In genomic region chr15:68316061-68316804, GRCh38 we compare ENCODE assay signal across 9 cellular contexts. TPM values are rescaled to one million over a fixed set of nuclear protein-coding genes. Genes with fewer than 3 reads are reported as not detected.
DNase-seq lines count a peak whose midpoint lies in the region; ATAC-seq and TF ChIP-seq lines count a peak whose summit lies in the region.
"Had no signal": no experiment of that assay in that cellular context is flagged by ENCODE, and none has a peak within 500 bp of the region (broad histone marks: within the 10 kb centered on the region; RNA-seq: fewer than 3 reads in every experiment).

No MANE protein-coding gene starts in this region.

- H3K9me3 ChIP-seq in IMR-90 (ENCODE audit: control insufficient read depth, insufficient read depth, low read length) = no peaks in the 10 kb centered on the region

- TF ChIP-seq POLR2A in IMR-90 (IDR thresholded peaks at IDR 0.05; ENCODE audit: low read depth, low read length) = no peak

- no peak overlapping the region for H2BK20ac ChIP-seq in IMR-90 (ENCODE audit: low read depth, low read length)

- no peak overlapping the region for H3K4me3 Mint-ChIP-seq in nephron progenitor cell
- H3K4me3 Mint-ChIP-seq: central memory CD8-positive, alpha-beta T cell had no signal

- 85% methylated on average over 8 of the region's 17 CpGs; no CpG with 5 or more reads in 1 of the 2 experiments for WGBS in IMR-90 (ENCODE audit: extremely low coverage in 2 of 2, insufficient read length in 1 of 2), 2 experiments

- dilution Hi-C loops in IMR-90 (cut with HindIII; ENCODE audit: low sequenced_read_pairs, unreplicated experiment) = no loop called here

- H3K36me3 Mint-ChIP-seq in nephron progenitor cell (ENCODE audit: low read depth) = no peaks in the 10 kb centered on the region

- peaks cover 7% of the 10 kb centered on the region; the same call in 1 of the 2 replicates for H3K36me3 ChIP-seq in IMR-90 (ENCODE audit: control insufficient read depth, insufficient read depth, low read length)

- no peak overlapping the region for H3K4me3 ChIP-seq in IMR-90 (ENCODE audit: insufficient read depth, low read depth, low read length)
- H3K4me3 ChIP-seq in cardiac fibroblast (replicated peaks in 1 of 2; ENCODE audit: low read depth in 2 of 2, low read length in 2 of 2) = no peak overlapping the region

- no peak overlapping the region for H4K5ac ChIP-seq in IMR-90 (ENCODE audit: low read depth, low read length)

- H4K8ac ChIP-seq in IMR-90 (ENCODE audit: low read depth in 2 of 2, low read length in 2 of 2) = no peak overlapping the region

- H2BK5ac ChIP-seq in IMR-90 (ENCODE audit: low read depth, low read length, poor library complexity, severe bottlenecking) = no peak overlapping the region

- no peak overlapping the region for H2BK120ac ChIP-seq in IMR-90 (ENCODE audit: low read depth, low read length)

- in situ Hi-C loops in IMR-90 (cut with MboI; ENCODE audit: low sequenced_read_pairs) = no loop called here

- POLR2A ChIA-PET in IMR-90 (lab: Charles Lee; ENCODE audit: unreplicated experiment) = no interaction called here

- peaks cover 3% of the 10 kb centered on the region for H3K4me1 ChIP-seq in IMR-90 (ENCODE audit: control insufficient read depth, insufficient read depth, low read length)

- peaks cover 39% of the 10 kb centered on the region for H3K4me1 Mint-ChIP-seq in nephron progenitor cell
- H3K4me1 Mint-ChIP-seq: central memory CD8-positive, alpha-beta T cell had no signal

- no peak overlapping the region for H3K27ac ChIP-seq in IMR-90 (ENCODE audit: insufficient read depth, low read length)

- H3K56ac ChIP-seq in IMR-90 (ENCODE audit: extremely low read depth, insufficient read depth, low read length) = no peak overlapping the region

- H3K9me1 ChIP-seq in IMR-90 (ENCODE audit: insufficient read depth, low read length) = peaks cover 5% of the 10 kb centered on the region; the same call in 1 of the 2 replicates

- H3K14ac ChIP-seq in IMR-90 (replicated peaks; ENCODE audit: low read depth, low read length) = no peak overlapping the region

- CTCF ChIA-PET in IMR-90 (lab: Yijun Ruan, JAX) = interaction anchor here (1.2 kb wide), 1 partner anchor 10 kb away, joined by 3 read pairs; no protein-coding TSS in a partner anchor

- peaks cover 22% of the 10 kb centered on the region for H3K27me3 Mint-ChIP-seq in nephron progenitor cell (ENCODE audit: low read depth, poor library complexity)

- peak overlapping the region; percentile 56 for H2AK5ac ChIP-seq in IMR-90 (ENCODE audit: low read depth, low read length)

- no peak overlapping the region for H3K27ac Mint-ChIP-seq in nephron progenitor cell

- DNase-seq in ELR (ENCODE audit: low read depth) (peak; percentile 17), IMR-90 (no peak), cardiac fibroblast (ENCODE audit: low read depth in 2 of 2) (no peak), nephron progenitor cell (peak; percentile 38), SKM-1 (lab: John Stamatoyannopoulos, UW; ENCODE audit: unreplicated experiment) (no peak), NCI-H2196 treated with DMSO at 0.1 percent for 48 hours (lab: John Stamatoyannopoulos, UW; ENCODE audit: unreplicated experiment) (no peak), NCI-H1092 (lab: John Stamatoyannopoulos, UW) (no peak)

- no peak overlapping the region; the same call in 2 of the 3 replicates for H2BK15ac ChIP-seq in IMR-90 (ENCODE audit: low read depth, low read length)

- H4K91ac ChIP-seq in IMR-90 (ENCODE audit: insufficient read depth, low read depth, low read length) = no peak overlapping the region

- TF ChIP-seq CTCF in IMR-90 (conservative IDR thresholded peaks at IDR 0.05; ENCODE audit: low read depth, low read length) (peak; percentile 19; the same call in 1 of the 2 replicates), cardiac fibroblast (IDR thresholded peaks at IDR 0.05; ENCODE audit: low read depth, low read length) (peak; percentile 47), nephron progenitor cell (IDR thresholded peaks at IDR 0.05) (peak; percentile 29)

- H4K20me1 ChIP-seq in IMR-90 (ENCODE audit: insufficient read depth, low read length) = no peaks in the 10 kb centered on the region

- no TSS peak for BruUV-seq in IMR-90 (replicated peaks; lab: Mats Ljungman, UMichigan)

- ATAC-seq in IMR-90 (ENCODE audit: low read depth) (no peak), HG03432 (IDR thresholded peaks at IDR 0.05; ENCODE audit: unreplicated experiment) (no peak)

- no peaks in the 10 kb centered on the region for H3K9me3 Mint-ChIP-seq in nephron progenitor cell
- H3K9me3 Mint-ChIP-seq: central memory CD8-positive, alpha-beta T cell had no signal

- H3K27me3 ChIP-seq in IMR-90 (ENCODE audit: control insufficient read depth, insufficient read depth, low read length) = no peaks in the 10 kb centered on the region

- H3K79me1 ChIP-seq in IMR-90 (ENCODE audit: low read depth in 1 of 2, low read length in 2 of 2) = no peaks in the 10 kb centered on the region

- peak overlapping the region; percentile 55 for H2AK9ac ChIP-seq in IMR-90 (replicated peaks; ENCODE audit: low read depth, low read length, poor library complexity)

- TF ChIP-seq RAD21 in IMR-90 (IDR thresholded peaks at IDR 0.05; ENCODE audit: low read length) = no peak

- H3K23ac ChIP-seq in IMR-90 (ENCODE audit: low read depth, low read length) = no peak overlapping the region

- no peak overlapping the region for H3K9ac ChIP-seq in IMR-90 (ENCODE audit: low read depth, low read length)

- no peak overlapping the region for H2AFZ ChIP-seq in IMR-90 (replicated peaks; ENCODE audit: low read length, poor library complexity)

- H3K4me2 ChIP-seq in IMR-90 (ENCODE audit: low read depth, low read length) = no peak overlapping the region

- H3K18ac ChIP-seq in IMR-90 (ENCODE audit: low read depth, low read length) = no peak overlapping the region

- intact Hi-C loops in IMR-90 (cut with micrococcal nuclease) = no loop called here

- no peak overlapping the region for H3K4ac ChIP-seq in IMR-90 (ENCODE audit: low read depth, low read length)

TF ChIP-seq in IMR-90, 13 proteins besides CTCF, POLR2A, EP300 and RAD21:
- TF ChIP-seq MAZ (IDR thresholded peaks at IDR 0.05; ENCODE audit: borderline replicate concordance, low read depth, low read length) (no peak), MAFK (IDR thresholded peaks at IDR 0.05; ENCODE audit: low read depth, low read length) (no peak), BHLHE40 (IDR thresholded peaks at IDR 0.05; ENCODE audit: low read depth, low read length) (no peak), RCOR1 (IDR thresholded peaks at IDR 0.05; ENCODE audit: insufficient replicate concordance, low read length) (no peak), CHD1 (IDR thresholded peaks at IDR 0.05; ENCODE audit: low read depth, low read length) (no peak), RFX5 (IDR thresholded peaks at IDR 0.05; ENCODE audit: low read depth, low read length) (no peak), MXI1 (IDR thresholded peaks at IDR 0.05; ENCODE audit: borderline replicate concordance, low read depth, low read length) (no peak)

RNA-seq across cellular contexts. Expression of gene FEM1B, which starts 38.7 kb away (rescaled TPM):
- 47.2 and 51.4 TPM in 2 replicates for total RNA-seq in IMR-90 (2012; rRNA removed)
- 16.2 and 16.9 TPM in 2 replicates for polyA plus RNA-seq in IMR-90 (2012; rRNA removed)
- polyA plus RNA-seq in IMR-90 (2012; cell fraction: cytosol; rRNA removed) = 3.0 and 4.1 TPM in 2 replicates
- polyA plus RNA-seq in IMR-90 (2012; cell fraction: nucleus; rRNA removed; ENCODE audit: low replicate concordance) = 3.5 and 17.2 TPM in 2 replicates

Comparison
In these comparisons a context has a peak if more than half of its experiments do, and no peak if none do; other contexts are left out.
1. DNase-seq: peak in ELR (single experiment) and nephron progenitor cell (single experiment); none in IMR-90 (single experiment), cardiac fibroblast (0 of 2), SKM-1 (single experiment), NCI-H2196 treated with DMSO at 0.1 percent for 48 hours (single experiment) and NCI-H1092 (single experiment).
2. Peak in every context shown above with its lines, with median percentiles within 50 percentile points of each other: CTCF ChIP-seq.